ENCODE assay signal across 1 cellular context in the genomic region with DNA sequence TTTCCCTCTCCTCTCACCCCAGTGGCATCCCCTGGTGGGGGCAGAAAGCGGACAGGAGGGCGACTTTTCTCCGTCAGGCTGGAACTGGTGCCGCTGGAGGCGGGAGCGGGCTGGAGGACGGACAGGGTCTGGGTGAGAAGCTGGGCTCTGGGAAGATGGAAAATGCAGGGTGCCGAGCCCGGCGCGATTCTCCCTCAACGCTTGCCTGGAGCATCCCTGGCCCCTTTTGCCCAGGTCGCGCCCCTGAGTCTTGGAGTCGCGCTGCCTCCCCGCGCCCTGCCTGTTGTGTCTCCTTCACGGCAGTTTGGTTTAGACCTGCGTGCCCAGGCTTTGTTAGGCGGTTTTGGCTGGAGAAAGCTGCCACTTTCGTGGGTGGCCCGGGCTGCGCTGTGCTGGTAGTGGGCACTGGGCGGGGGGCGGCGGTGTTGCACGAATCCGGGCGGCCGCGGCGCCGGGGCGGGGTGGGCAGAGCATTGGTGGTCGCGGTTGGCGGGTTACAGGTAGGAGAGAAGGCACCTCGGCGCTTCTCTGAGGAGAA.
TF ChIP-seq lines count a peak whose summit lies in the region.

No MANE protein-coding gene starts in this region.

TF ChIP-seq in HepG2, 621 proteins besides CTCF, POLR2A, EP300 and RAD21:
- TF ChIP-seq, protein P1, sequence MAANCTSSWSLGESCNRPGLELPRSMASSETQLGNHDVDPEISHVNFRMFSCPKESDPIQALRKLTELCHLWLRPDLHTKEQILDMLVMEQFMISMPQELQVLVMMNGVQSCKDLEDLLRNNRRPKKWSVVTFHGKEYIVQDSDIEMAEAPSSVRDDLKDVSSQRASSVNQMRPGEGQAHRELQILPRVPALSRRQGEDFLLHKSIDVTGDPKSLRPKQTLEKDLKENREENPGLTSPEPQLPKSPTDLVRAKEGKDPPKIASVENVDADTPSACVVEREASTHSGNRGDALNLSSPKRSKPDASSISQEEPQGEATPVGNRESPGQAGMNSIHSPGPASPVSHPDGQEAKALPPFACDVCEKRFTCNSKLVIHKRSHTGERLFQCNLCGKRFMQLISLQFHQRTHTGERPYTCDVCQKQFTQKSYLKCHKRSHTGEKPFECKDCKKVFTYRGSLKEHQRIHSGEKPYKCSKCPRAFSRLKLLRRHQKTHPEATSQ (CRISPR knock-in tag; IDR thresholded peaks at IDR 0.05; ENCODE audit: borderline replicate concordance): no peak
- TF ChIP-seq, protein P2, sequence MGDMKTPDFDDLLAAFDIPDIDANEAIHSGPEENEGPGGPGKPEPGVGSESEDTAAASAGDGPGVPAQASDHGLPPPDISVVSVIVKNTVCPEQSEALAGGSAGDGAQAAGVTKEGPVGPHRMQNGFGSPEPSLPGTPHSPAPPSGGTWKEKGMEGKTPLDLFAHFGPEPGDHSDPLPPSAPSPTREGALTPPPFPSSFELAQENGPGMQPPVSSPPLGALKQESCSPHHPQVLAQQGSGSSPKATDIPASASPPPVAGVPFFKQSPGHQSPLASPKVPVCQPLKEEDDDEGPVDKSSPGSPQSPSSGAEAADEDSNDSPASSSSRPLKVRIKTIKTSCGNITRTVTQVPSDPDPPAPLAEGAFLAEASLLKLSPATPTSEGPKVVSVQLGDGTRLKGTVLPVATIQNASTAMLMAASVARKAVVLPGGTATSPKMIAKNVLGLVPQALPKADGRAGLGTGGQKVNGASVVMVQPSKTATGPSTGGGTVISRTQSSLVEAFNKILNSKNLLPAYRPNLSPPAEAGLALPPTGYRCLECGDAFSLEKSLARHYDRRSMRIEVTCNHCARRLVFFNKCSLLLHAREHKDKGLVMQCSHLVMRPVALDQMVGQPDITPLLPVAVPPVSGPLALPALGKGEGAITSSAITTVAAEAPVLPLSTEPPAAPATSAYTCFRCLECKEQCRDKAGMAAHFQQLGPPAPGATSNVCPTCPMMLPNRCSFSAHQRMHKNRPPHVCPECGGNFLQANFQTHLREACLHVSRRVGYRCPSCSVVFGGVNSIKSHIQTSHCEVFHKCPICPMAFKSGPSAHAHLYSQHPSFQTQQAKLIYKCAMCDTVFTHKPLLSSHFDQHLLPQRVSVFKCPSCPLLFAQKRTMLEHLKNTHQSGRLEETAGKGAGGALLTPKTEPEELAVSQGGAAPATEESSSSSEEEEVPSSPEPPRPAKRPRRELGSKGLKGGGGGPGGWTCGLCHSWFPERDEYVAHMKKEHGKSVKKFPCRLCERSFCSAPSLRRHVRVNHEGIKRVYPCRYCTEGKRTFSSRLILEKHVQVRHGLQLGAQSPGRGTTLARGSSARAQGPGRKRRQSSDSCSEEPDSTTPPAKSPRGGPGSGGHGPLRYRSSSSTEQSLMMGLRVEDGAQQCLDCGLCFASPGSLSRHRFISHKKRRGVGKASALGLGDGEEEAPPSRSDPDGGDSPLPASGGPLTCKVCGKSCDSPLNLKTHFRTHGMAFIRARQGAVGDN (CRISPR knock-in tag; IDR thresholded peaks at IDR 0.05): no peak
- TF ChIP-seq ZNF75D (CRISPR knock-in tag; IDR thresholded peaks at IDR 0.05; ENCODE audit: borderline replicate concordance): no peak
- no peak for TF ChIP-seq ZNF180 (CRISPR knock-in tag; IDR thresholded peaks at IDR 0.05; ENCODE audit: borderline replicate concordance, low read depth)
- TF ChIP-seq ZEB1 (IDR thresholded peaks at IDR 0.05; ENCODE audit: insufficient replicate concordance, low read depth): no peak
- no peak for TF ChIP-seq ZMAT5 (CRISPR knock-in tag; IDR thresholded peaks at IDR 0.05; ENCODE audit: borderline replicate concordance, low read depth)
- TF ChIP-seq DZIP1 (CRISPR knock-in tag; IDR thresholded peaks at IDR 0.05): no peak
- no peak for TF ChIP-seq FOXC1 (CRISPR knock-in tag; IDR thresholded peaks at IDR 0.05; ENCODE audit: borderline replicate concordance)
- no peak for TF ChIP-seq NCOR1 (IDR thresholded peaks at IDR 0.05; ENCODE audit: borderline replicate concordance, low read length)
- TF ChIP-seq BRCA1 (CRISPR knock-in tag; IDR thresholded peaks at IDR 0.05): no peak
- TF ChIP-seq GABPB1 (CRISPR knock-in tag; IDR thresholded peaks at IDR 0.05): no peak
- TF ChIP-seq ZNF264 (CRISPR knock-in tag; IDR thresholded peaks at IDR 0.05): no peak
- no peak for TF ChIP-seq TIGD3 (CRISPR knock-in tag; IDR thresholded peaks at IDR 0.05; ENCODE audit: borderline replicate concordance)
- TF ChIP-seq U2AF1 (optimal IDR thresholded peaks at IDR 0.05; ENCODE audit: low read depth, low read length): no peak
- TF ChIP-seq MBNL3 (CRISPR knock-in tag; conservative IDR thresholded peaks at IDR 0.05): no peak
- no peak for TF ChIP-seq KDM4B (CRISPR knock-in tag; IDR thresholded peaks at IDR 0.05)
- TF ChIP-seq POLR2AphosphoS5 (IDR thresholded peaks at IDR 0.05; ENCODE audit: low read depth, low read length): no peak
- TF ChIP-seq TCF12 (IDR thresholded peaks at IDR 0.05): no peak
- TF ChIP-seq TCF12 (CRISPR knock-in tag; IDR thresholded peaks at IDR 0.05): no peak
- TF ChIP-seq SMAD9 (CRISPR knock-in tag; IDR thresholded peaks at IDR 0.05): no peak
- no peak for TF ChIP-seq CERS6 (CRISPR knock-in tag; IDR thresholded peaks at IDR 0.05)
